8 cellular contexts compared by ENCODE assay signal in the genomic region with DNA sequence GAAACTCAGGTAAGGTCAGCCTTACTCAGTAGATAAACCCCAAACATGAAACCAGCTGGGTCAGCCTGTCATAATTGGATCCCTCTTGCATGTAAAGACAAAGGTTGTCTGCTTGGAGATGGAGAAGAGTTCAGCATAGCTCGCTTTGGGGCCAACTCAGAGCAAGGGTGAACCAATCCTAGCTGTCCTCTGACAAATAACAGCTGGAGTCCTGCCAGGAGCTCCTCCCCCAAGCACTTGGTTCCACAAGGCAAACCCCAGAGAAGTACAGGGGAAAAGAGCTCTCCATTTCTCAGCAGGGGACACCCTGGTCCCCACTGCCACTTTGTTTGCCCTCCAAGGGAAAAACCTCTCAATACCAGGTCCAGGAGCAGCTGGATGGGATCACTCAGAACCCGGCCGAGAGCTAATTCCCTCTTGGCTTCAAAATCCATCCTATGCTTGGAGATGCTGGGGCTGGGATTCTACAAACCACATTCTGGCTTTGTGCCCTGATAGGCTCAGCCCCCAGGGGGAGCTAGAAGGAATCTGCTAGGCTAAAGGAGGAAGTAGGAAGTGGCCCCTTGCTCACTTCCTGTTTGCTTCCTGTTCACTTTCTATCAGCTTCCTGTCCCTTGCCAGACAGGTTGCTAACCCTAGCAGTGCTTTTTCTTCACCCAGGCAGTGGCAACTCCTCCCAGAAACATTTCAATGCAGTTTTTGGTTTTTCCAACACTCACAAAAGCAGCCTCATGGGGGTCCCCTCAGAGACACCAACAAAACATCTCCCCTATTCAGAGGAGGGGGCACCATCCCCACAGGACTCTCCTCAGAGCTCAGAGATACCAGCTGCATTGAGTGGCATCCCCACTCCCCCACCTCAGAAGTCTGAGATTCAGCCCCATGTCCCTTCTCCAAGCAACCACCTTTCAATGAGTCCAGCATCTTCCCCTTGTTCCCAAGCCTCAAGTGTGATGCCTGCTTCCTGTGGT. TPM values are rescaled to one million over a fixed set of nuclear protein-coding genes. Genes with fewer than 3 reads are reported as not detected.
A peak's percentile ranks its signal among the peaks of the same experiment; 100 is the strongest.
DNase-seq lines count a peak whose midpoint lies in the region; ATAC-seq and TF ChIP-seq lines count a peak whose summit lies in the region.

No MANE protein-coding gene starts in this region.

- H3K36me3 Mint-ChIP-seq in activated CD4-positive, alpha-beta memory T cell treated with anti-CD3 and anti-CD28 coated beads for 36 hours: peaks cover 39% of the 10 kb centered on the region
- H3K36me3 Mint-ChIP-seq in neural crest cell (ENCODE audit: low read depth): peaks cover 31% of the 10 kb centered on the region

- POLR2A ChIA-PET in activated CD4-positive, alpha-beta memory T cell treated with anti-CD3 and anti-CD28 coated beads for 36 hours (lab: Charles Lee): no interaction called here

- no peak overlapping the region for H3K27ac Mint-ChIP-seq in activated CD4-positive, alpha-beta memory T cell treated with anti-CD3 and anti-CD28 coated beads for 36 hours
- no peak overlapping the region for H3K27ac Mint-ChIP-seq in neural crest cell (ENCODE audit: unreplicated experiment)

- peaks cover 3% of the 10 kb centered on the region for H3K9me3 Mint-ChIP-seq in activated CD4-positive, alpha-beta memory T cell treated with anti-CD3 and anti-CD28 coated beads for 36 hours
- H3K9me3 Mint-ChIP-seq in neural crest cell: no peaks in the 10 kb centered on the region

- H3K4me3 Mint-ChIP-seq in activated CD4-positive, alpha-beta memory T cell treated with anti-CD3 and anti-CD28 coated beads for 36 hours: no peak overlapping the region
- no peak overlapping the region for H3K4me3 Mint-ChIP-seq in neural crest cell

- peak; percentile 41 for TF ChIP-seq CTCF in neural crest cell (conservative IDR thresholded peaks at IDR 0.05)

- H3K27me3 Mint-ChIP-seq in activated CD4-positive, alpha-beta memory T cell treated with anti-CD3 and anti-CD28 coated beads for 36 hours: no peaks in the 10 kb centered on the region
- no peaks in the 10 kb centered on the region for H3K27me3 Mint-ChIP-seq in neural crest cell (ENCODE audit: low read depth)

- CTCF ChIA-PET in activated CD4-positive, alpha-beta memory T cell treated with anti-CD3 and anti-CD28 coated beads for 36 hours (lab: Charles Lee): no interaction called here

- no peak for ATAC-seq in HG02938 (IDR thresholded peaks at IDR 0.05; ENCODE audit: unreplicated experiment)

- peaks cover 11% of the 10 kb centered on the region for H3K4me1 Mint-ChIP-seq in activated CD4-positive, alpha-beta memory T cell treated with anti-CD3 and anti-CD28 coated beads for 36 hours (ENCODE audit: low read depth)
- peaks cover 32% of the 10 kb centered on the region for H3K4me1 Mint-ChIP-seq in neural crest cell

- intact Hi-C loops in activated CD4-positive, alpha-beta memory T cell treated with anti-CD3 and anti-CD28 coated beads for 36 hours (cut with micrococcal nuclease): no loop called here

- peak; percentile 19 for DNase-seq in GDM1 (lab: John Stamatoyannopoulos, UW)
- peak; percentile 84 for DNase-seq in MV-4-11 (lab: John Stamatoyannopoulos, UW)
- peak; percentile 29 for DNase-seq in activated CD4-positive, alpha-beta memory T cell treated with anti-CD3 and anti-CD28 coated beads for 36 hours
- DNase-seq in fibroblast of the conjunctiva (ENCODE audit: low read depth): peak; percentile 68
- DNase-seq in neural crest cell (ENCODE audit: low read depth, low spot score): no peak
- no peak for DNase-seq in NCI-H2081 (lab: John Stamatoyannopoulos, UW)
- no peak for DNase-seq in GM19240 (ENCODE audit: insufficient read length, low spot score)

RNA-seq across cellular contexts. Expression of a gene that starts 30.7 kb away (rescaled TPM):
- 1 to 10 TPM; 5.7 to 6.8 TPM for total RNA-seq in activated CD4-positive, alpha-beta memory T cell treated with anti-CD3 and anti-CD28 coated beads for 36 hours
- total RNA-seq in neural crest cell: 2.4 and 2.8 TPM in 2 replicates

Comparison
In these comparisons a context has a peak if more than half of its experiments do, and no peak if none do; other contexts are left out.
1. DNase-seq: peak in GDM1 (single experiment), MV-4-11 (single experiment), activated CD4-positive, alpha-beta memory T cell treated with anti-CD3 and anti-CD28 coated beads for 36 hours (single experiment) and fibroblast of the conjunctiva (single experiment); none in neural crest cell (single experiment), NCI-H2081 (0 of 2) and GM19240 (single experiment).